7 cellular contexts compared by ENCODE assay signal in the genomic region with DNA sequence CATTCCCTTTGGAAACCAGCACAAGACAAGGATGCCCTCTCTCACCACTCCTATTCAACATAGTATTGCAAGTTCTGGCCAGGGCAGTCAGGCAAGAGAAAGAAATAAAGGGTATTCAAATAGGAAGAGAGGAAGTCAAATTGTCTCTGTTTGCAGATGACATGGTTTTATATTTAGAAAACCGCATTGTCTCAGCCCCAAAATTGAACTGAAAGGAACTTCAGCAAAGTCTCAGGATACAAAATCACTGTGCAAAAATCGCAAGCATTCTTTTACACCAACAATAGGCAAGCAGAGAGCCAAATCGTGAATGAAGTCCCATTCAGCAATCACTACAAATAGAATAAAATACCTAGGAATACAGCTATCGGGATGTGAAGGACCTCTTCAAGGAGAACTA.
A peak's percentile ranks its signal among the peaks of the same experiment; 100 is the strongest.
DNase-seq lines count a peak whose midpoint lies in the region; ATAC-seq and TF ChIP-seq lines count a peak whose summit lies in the region.
"Not testable (repeated sequence)": the region's sequence is repeated elsewhere in the genome, so short reads cannot be mapped to it uniquely, and the experiment has no call there.

No MANE protein-coding gene starts in this region.

- H3K9me3 ChIP-seq in DOHH2 (ENCODE audit: control insufficient read depth, insufficient read depth, low read length): not testable (repeated sequence)

- H3K27ac Mint-ChIP-seq in glutamatergic neuron (ENCODE audit: unreplicated experiment): peak overlapping the region; percentile 55

- not testable (repeated sequence) for H4K20me1 ChIP-seq in DOHH2 (ENCODE audit: control insufficient read depth, insufficient read depth, low read depth, low read length)

- H3K36me3 ChIP-seq in DOHH2 (ENCODE audit: control insufficient read depth, low read length): peaks cover 48% of the 10 kb centered on the region

- H3K27me3 ChIP-seq in DOHH2 (ENCODE audit: control insufficient read depth, low read length): not testable (repeated sequence)

- H3K9me3 Mint-ChIP-seq in glutamatergic neuron (ENCODE audit: unreplicated experiment): not testable (repeated sequence)

- H3K79me2 ChIP-seq in DOHH2 (ENCODE audit: control insufficient read depth, low read length): not testable (repeated sequence)

- not testable (repeated sequence) for H3K4me3 ChIP-seq in DOHH2 (ENCODE audit: low read length)

- DNase-seq in glutamatergic neuron: not testable (repeated sequence)

- peak overlapping the region; percentile 29; the same call in 1 of the 2 replicates for H3K4me2 ChIP-seq in DOHH2 (ENCODE audit: low read length)

- ATAC-seq in GM18868 (IDR thresholded peaks at IDR 0.05; ENCODE audit: unreplicated experiment) (peak; percentile 67), GM21367 (IDR thresholded peaks at IDR 0.05; ENCODE audit: unreplicated experiment) (peak; percentile 64), HG02623 (IDR thresholded peaks at IDR 0.05; ENCODE audit: unreplicated experiment) (peak; percentile 53), HG03095 (IDR thresholded peaks at IDR 0.05; ENCODE audit: unreplicated experiment) (peak; percentile 57), HG03565 (IDR thresholded peaks at IDR 0.05; ENCODE audit: unreplicated experiment) (peak; percentile 67)

- not testable (repeated sequence) for H3K9me2 ChIP-seq in DOHH2 (replicated peaks; ENCODE audit: control insufficient read depth, low read length)

- H3K36me3 Mint-ChIP-seq in glutamatergic neuron (ENCODE audit: unreplicated experiment): not testable (repeated sequence)

- H3K27me3 Mint-ChIP-seq in glutamatergic neuron (ENCODE audit: unreplicated experiment): not testable (repeated sequence)

- not testable (repeated sequence) for H3K4me1 Mint-ChIP-seq in glutamatergic neuron (ENCODE audit: low read depth, unreplicated experiment)

- not testable (repeated sequence) for H3K27ac ChIP-seq in DOHH2 (ENCODE audit: low read depth, low read length)

- not testable (repeated sequence) for H3F3A ChIP-seq in DOHH2 (ENCODE audit: control insufficient read depth, insufficient read depth)

- TF ChIP-seq CTCF in DOHH2 (IDR thresholded peaks at IDR 0.05; ENCODE audit: low read depth, low read length, poor library complexity, severe bottlenecking); glutamatergic neuron (IDR thresholded peaks at IDR 0.05; ENCODE audit: partially characterized antibody, unreplicated experiment): not testable (repeated sequence)

- H3K4me1 ChIP-seq in DOHH2 (ENCODE audit: control insufficient read depth, low read length): peaks cover 27% of the 10 kb centered on the region

- H3K4me3 Mint-ChIP-seq in glutamatergic neuron (ENCODE audit: unreplicated experiment): not testable (repeated sequence)
